ENCODE assay signal across 8 cellular contexts in the genomic region with DNA sequence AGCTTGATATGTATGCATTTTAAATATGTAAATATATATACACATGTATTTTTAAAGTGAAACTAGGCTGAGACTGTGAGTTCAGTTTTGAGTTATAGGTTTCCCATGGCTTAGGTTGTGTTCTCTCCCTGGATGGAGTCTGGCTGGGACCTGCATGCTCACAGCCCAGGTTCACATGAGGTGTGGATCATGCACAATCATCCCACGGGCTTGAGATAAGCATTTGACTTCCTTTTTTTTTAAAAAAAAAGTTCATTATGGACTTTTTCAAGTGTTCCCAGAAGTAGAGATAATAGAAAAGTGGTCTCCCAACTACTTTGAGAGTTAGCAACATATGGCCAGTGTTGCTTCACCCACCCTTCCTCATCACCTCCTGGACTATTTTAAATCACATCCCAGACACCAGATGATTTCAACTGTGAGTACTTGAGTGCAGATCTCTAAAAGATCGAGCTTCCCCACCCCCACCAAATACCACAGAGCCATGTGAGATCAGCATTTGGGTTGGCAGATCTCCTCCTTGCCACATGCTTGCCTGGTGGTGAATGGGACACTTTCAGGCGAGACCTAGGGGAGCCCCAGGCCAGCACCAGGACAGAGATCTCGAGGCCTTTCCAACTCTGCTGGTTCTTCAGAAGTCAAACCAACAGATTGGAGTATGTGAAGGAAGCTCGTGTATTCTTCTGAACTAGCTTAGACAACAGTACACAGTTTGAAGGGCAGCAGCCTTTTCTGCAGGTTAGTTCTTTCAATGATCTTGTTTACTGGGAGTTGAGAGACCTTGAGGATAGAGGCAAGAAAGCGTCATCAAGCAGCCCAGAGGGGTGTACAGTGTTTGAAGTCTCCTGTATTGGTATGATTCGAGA.
DNase-seq lines count a peak whose midpoint lies in the region; ATAC-seq, FAIRE-seq and TF ChIP-seq lines count a peak whose summit lies in the region.

No MANE protein-coding gene starts in this region.

- no peak for FAIRE-seq in RCC 7860 (lab: Jason Lieb, UNC)

- H3K36me3 ChIP-seq in neutrophil: peaks cover 50% of the 10 kb centered on the region

- no peak for ATAC-seq in GM18502 (IDR thresholded peaks at IDR 0.05; ENCODE audit: poor library complexity, unreplicated experiment)

- no peaks in the 10 kb centered on the region for H3K9me3 ChIP-seq in neutrophil

- DNase-seq in GM03348 (ENCODE audit: low spot score): peak; percentile 78
- peak; percentile 22 for DNase-seq in RCC 7860 (ENCODE audit: low spot score)
- peak; percentile 30 for DNase-seq in dedifferentiated amniotic fluid mesenchymal stem cell (ENCODE audit: extremely low spot score)
- DNase-seq in NCI-H748 (lab: John Stamatoyannopoulos, UW; ENCODE audit: unreplicated experiment): no peak
- DNase-seq in NCI-H146 treated with DMSO at 0.1 percent for 48 hours (lab: John Stamatoyannopoulos, UW; ENCODE audit: unreplicated experiment): no peak
- DNase-seq in substantia nigra (lab: John Stamatoyannopoulos, UW): no peak

- H3K4me3 ChIP-seq in neutrophil (ENCODE audit: low read depth in 1 of 2, low read length in 1 of 2): no peak overlapping the region

- peak overlapping the region; percentile 49 for H3K27ac ChIP-seq in neutrophil
- H3K27ac ChIP-seq in substantia nigra (ENCODE audit: low read depth, low read length, poor library complexity, severe bottlenecking): no peak overlapping the region

- no peak for TF ChIP-seq CTCF in neutrophil (IDR thresholded peaks at IDR 0.05)

- H3K27me3 ChIP-seq in neutrophil: no peaks in the 10 kb centered on the region

- no peaks in the 10 kb centered on the region for H3K4me1 ChIP-seq in neutrophil (ENCODE audit: control insufficient read depth in 1 of 2, insufficient read depth in 1 of 2, low read depth in 1 of 2, low read length in 1 of 2)

Comparison
In these comparisons a context has a peak if more than half of its experiments do, and no peak if none do; other contexts are left out.
1. DNase-seq: peak in GM03348 (single experiment), RCC 7860 (single experiment) and dedifferentiated amniotic fluid mesenchymal stem cell (single experiment); none in NCI-H748 (single experiment), NCI-H146 treated with DMSO at 0.1 percent for 48 hours (single experiment) and substantia nigra (0 of 49).